13 cellular contexts compared by ENCODE assay signal in the genomic region with DNA sequence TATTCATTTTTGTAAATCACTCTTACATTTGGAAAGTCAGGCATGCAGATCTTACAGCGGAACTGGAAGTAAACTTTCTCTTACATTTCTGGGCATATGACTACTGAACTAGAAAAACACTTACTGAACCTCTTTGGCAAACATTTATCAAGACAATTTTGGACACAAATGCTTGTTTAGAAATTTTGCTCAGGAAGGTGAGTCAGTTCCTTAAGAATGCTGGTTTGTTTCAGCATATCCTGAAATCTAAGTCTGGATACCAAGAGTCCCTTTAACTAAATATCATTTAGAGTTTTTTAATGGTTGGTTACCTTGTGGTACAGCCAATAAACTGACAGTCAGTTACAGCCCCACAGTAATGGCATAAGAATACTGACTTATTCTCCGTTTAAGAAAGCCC. TPM values are rescaled to one million over a fixed set of nuclear protein-coding genes. Genes with fewer than 3 reads are reported as not detected.
DNase-seq lines count a peak whose midpoint lies in the region; ATAC-seq, FAIRE-seq and TF ChIP-seq lines count a peak whose summit lies in the region.
"Had no signal": no experiment of that assay in that cellular context is flagged by ENCODE, and none has a peak within 500 bp of the region (broad histone marks: within the 10 kb centered on the region; RNA-seq: fewer than 3 reads in every experiment).

No MANE protein-coding gene starts in this region.

- no peak for TF ChIP-seq CTCF in cardiac fibroblast (IDR thresholded peaks at IDR 0.05; ENCODE audit: low read depth, low read length)
- TF ChIP-seq CTCF in kidney (IDR thresholded peaks at IDR 0.05; ENCODE audit: borderline replicate concordance, extremely low read depth, insufficient read depth): no peak
- TF ChIP-seq CTCF in tibial artery (IDR thresholded peaks at IDR 0.05): no peak
- no peak for TF ChIP-seq CTCF in WTC11 (IDR thresholded peaks at IDR 0.05)

- no peak overlapping the region for H3K27ac Mint-ChIP-seq in WTC11
- H3K27ac Mint-ChIP-seq: activated B cell treated with CpG ODN at 0.5 μM for 24 hours; dendritic cell treated with granulocyte-macrophage colony-stimulating factor and Interleukin-4, amounts not matched to agents 40 ng/mL and 50 ng/mL, for 4 days had no signal

- H3K4me3 Mint-ChIP-seq in WTC11: no peak overlapping the region
- H3K4me3 Mint-ChIP-seq: activated B cell treated with CpG ODN at 0.5 μM for 24 hours; dendritic cell treated with granulocyte-macrophage colony-stimulating factor and Interleukin-4, amounts not matched to agents 40 ng/mL and 50 ng/mL, for 4 days had no signal

- no peak overlapping the region for H3K9ac ChIP-seq in kidney (ENCODE audit: low read length in 2 of 2)

- H3K4me3 ChIP-seq in cardiac fibroblast (replicated peaks in 1 of 2; ENCODE audit: low read depth in 2 of 2, low read length in 2 of 2): peak overlapping the region in 1 of 2 donors; percentile 16
- H3K4me3 ChIP-seq in kidney (ENCODE audit: low read length in 2 of 2): peak overlapping the region in 1 of 2 donors; percentile 4
- no peak overlapping the region for H3K4me3 ChIP-seq in tibial artery
- H3K4me3 ChIP-seq: tibial nerve had no signal

- H3K4me1 ChIP-seq in kidney (ENCODE audit: control insufficient read depth in 1 of 2, insufficient read depth in 1 of 2, low read depth in 1 of 2, low read length in 2 of 2) (peaks cover 5 to 6% of the 10 kb centered on the region in 2 donors), tibial artery (peaks cover 0 to 13% (median 4%) of the 10 kb centered on the region in 4 donors)

- H3K36me3 ChIP-seq in kidney (ENCODE audit: control insufficient read depth in 1 of 2, insufficient read depth in 2 of 2, low read length in 2 of 2) (no peaks in the 10 kb centered on the region), tibial artery (no peaks in the 10 kb centered on the region)
- H3K36me3 ChIP-seq: tibial nerve had no signal

- H3K27me3 Mint-ChIP-seq in WTC11 (ENCODE audit: low read depth): peaks cover 16% of the 10 kb centered on the region
- H3K27me3 Mint-ChIP-seq: activated B cell treated with CpG ODN at 0.5 μM for 24 hours; dendritic cell treated with granulocyte-macrophage colony-stimulating factor and Interleukin-4, amounts not matched to agents 40 ng/mL and 50 ng/mL, for 4 days had no signal

- no peaks in the 10 kb centered on the region for H3K27me3 ChIP-seq in tibial artery
- H3K27me3 ChIP-seq: tibial nerve had no signal

- H3K9me3 Mint-ChIP-seq in WTC11: no peaks in the 10 kb centered on the region
- H3K9me3 Mint-ChIP-seq: activated B cell treated with CpG ODN at 0.5 μM for 24 hours; dendritic cell treated with granulocyte-macrophage colony-stimulating factor and Interleukin-4, amounts not matched to agents 40 ng/mL and 50 ng/mL, for 4 days had no signal

- H3K36me3 Mint-ChIP-seq in WTC11: 0 out of 2 replicates have a peak, but pooled peaks cover 2% of the 10 kb centered on the region

- ATAC-seq in WTC11: no peak
- no peak for ATAC-seq in HG02852 (IDR thresholded peaks at IDR 0.05; ENCODE audit: unreplicated experiment)

- CTCF ChIA-PET in WTC11 (lab: Charles Lee): interaction anchor here (0.9 kb wide), 1 partner anchor 8 kb away, joined by 3 read pairs; no protein-coding TSS in a partner anchor

- peaks cover 54% of the 10 kb centered on the region for H3K4me1 Mint-ChIP-seq in WTC11
- H3K4me1 Mint-ChIP-seq: activated B cell treated with CpG ODN at 0.5 μM for 24 hours had no signal

- intact Hi-C loops in kidney (cut with DNase I) (no loop called here), tibial artery (cut with DNase I; ENCODE audit: low total_unique reads) (loop anchor here (5.0 kb wide), 1 partner anchor 245 kb away; the partner anchor contains the start of gene ATP8A1)

- peak; percentile 50 for FAIRE-seq in kidney (lab: Jason Lieb, UNC)

- H3K9me3 ChIP-seq in kidney (ENCODE audit: control insufficient read depth in 1 of 2, low read length in 2 of 2): no peaks in the 10 kb centered on the region
- no peaks in the 10 kb centered on the region for H3K9me3 ChIP-seq in tibial artery
- H3K9me3 ChIP-seq: tibial nerve had no signal

- POLR2A ChIA-PET in WTC11 (lab: Charles Lee): no interaction called here

- DNase-seq in HS-27A (ENCODE audit: low read depth) (peak; percentile 56), cardiac fibroblast (ENCODE audit: low read depth in 2 of 2) (peak; percentile 95 to 97), kidney (no peak), tibial artery (no peak), WTC11 (ENCODE audit: low spot score) (no peak), C1 segment of cervical spinal cord (lab: John Stamatoyannopoulos, UW) (no peak)
- DNase-seq: activated B cell treated with CpG ODN at 0.5 μM for 24 hours, DND-41, NCI-H2171 treated with DMSO at 0.1 percent for 48 hours had no signal

- H3K27ac ChIP-seq in kidney (ENCODE audit: low read depth in 2 of 2, low read length in 2 of 2) (peak overlapping the region in 1 of 2 donors; percentile 33), tibial artery (peak overlapping the region; percentile 5 to 17)

TF ChIP-seq in WTC11, 78 proteins besides CTCF, POLR2A, EP300 and RAD21:
- TF ChIP-seq FOXJ3 (CRISPR knock-in tag; IDR thresholded peaks at IDR 0.05; ENCODE audit: borderline replicate concordance) (no peak), SOX15 (CRISPR knock-in tag; IDR thresholded peaks at IDR 0.05) (no peak), NR1H2 (CRISPR knock-in tag; IDR thresholded peaks at IDR 0.05) (no peak), TEAD1 (CRISPR knock-in tag; IDR thresholded peaks at IDR 0.05) (no peak), MAX (CRISPR knock-in tag; IDR thresholded peaks at IDR 0.05) (no peak), ZNF423 (CRISPR knock-in tag; IDR thresholded peaks at IDR 0.05) (no peak), ZNF138 (CRISPR knock-in tag; conservative IDR thresholded peaks at IDR 0.05) (no peak), TEAD4 (CRISPR knock-in tag; IDR thresholded peaks at IDR 0.05) (no peak), CDX4 (CRISPR knock-in tag; IDR thresholded peaks at IDR 0.05; ENCODE audit: borderline replicate concordance) (no peak), ZNF425 (CRISPR knock-in tag; conservative IDR thresholded peaks at IDR 0.05) (no peak)
- TF ChIP-seq, protein P1, sequence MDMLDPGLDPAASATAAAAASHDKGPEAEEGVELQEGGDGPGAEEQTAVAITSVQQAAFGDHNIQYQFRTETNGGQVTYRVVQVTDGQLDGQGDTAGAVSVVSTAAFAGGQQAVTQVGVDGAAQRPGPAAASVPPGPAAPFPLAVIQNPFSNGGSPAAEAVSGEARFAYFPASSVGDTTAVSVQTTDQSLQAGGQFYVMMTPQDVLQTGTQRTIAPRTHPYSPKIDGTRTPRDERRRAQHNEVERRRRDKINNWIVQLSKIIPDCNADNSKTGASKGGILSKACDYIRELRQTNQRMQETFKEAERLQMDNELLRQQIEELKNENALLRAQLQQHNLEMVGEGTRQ (CRISPR knock-in tag; IDR thresholded peaks at IDR 0.05): no peak

RNA-seq across cellular contexts. Expression of gene SHISA3, which starts 15.0 kb away (rescaled TPM):
- total RNA-seq in kidney: 31.7 TPM
- polyA plus RNA-seq in kidney (ENCODE audit: insufficient read depth, low read depth, low replicate concordance): 20.3 TPM
- total RNA-seq in WTC11 (2021): 5.6 to 6.0 TPM (median 5.7 TPM) in 3 replicates
- total RNA-seq: activated B cell treated with CpG ODN at 0.5 μM for 24 hours had no signal
- polyA plus RNA-seq: neural cell had no signal

Comparison
In these comparisons a context has a peak if more than half of its experiments do, and no peak if none do; other contexts are left out.
1. DNase-seq: peak in HS-27A (single experiment) and cardiac fibroblast (2 of 2); none in kidney (single experiment), tibial artery (0 of 2), WTC11 (single experiment) and C1 segment of cervical spinal cord (0 of 14).